ENCODE assay signal across 22 cellular contexts in genomic region chr1:59833022-59833421, GRCh38.
"Had no signal": no experiment of that assay in that cellular context is flagged by ENCODE, and none has a peak within 500 bp of the region (broad histone marks: within the 10 kb centered on the region; RNA-seq: fewer than 3 reads in every experiment).

No MANE protein-coding gene starts in this region.

- DNase-seq: activated B cell treated with CpG ODN at 0.5 μM for 24 hours; activated CD4-positive, alpha-beta T cell treated with anti-CD3 and anti-CD28 coated beads for 4 hours; activated CD4-positive, alpha-beta T cell treated with anti-CD3 and anti-CD28 coated beads, Interleukin-2, amount 50 U/mL, for 48 hours; activated naive CD4-positive, alpha-beta T cell treated with Interleukin-2 at 50 U/mL for 16 hours; activated naive CD8-positive, alpha-beta T cell treated with anti-CD3 and anti-CD28 coated beads for 36 hours; activated T-cell treated with anti-CD3 and anti-CD28 coated beads, Interleukin-2, amount 50 U/mL, for 48 hours; cortex of kidney; endodermal cell; erythroblast; gastrocnemius medialis; head of caudate nucleus; hypothalamus; islet precursor cell; naive thymus-derived CD8-positive, alpha-beta T cell; stimulated activated CD4-positive, alpha-beta T cell treated with anti-CD3 and anti-CD28 coated beads, Interleukin-4, amount 100 ng/mL, for 4 hours; substantia nigra; SW 1271; T-helper 17 cell; tibial artery had no signal

- H2AFZ ChIP-seq: neural progenitor cell had no signal

- H3K9me3 ChIP-seq: gastrocnemius medialis, tibial artery had no signal

- H3K9ac ChIP-seq: neural progenitor cell had no signal

- H3K27ac ChIP-seq: gastrocnemius medialis, neural progenitor cell, tibial artery had no signal

- H3K4me1 ChIP-seq: gastrocnemius medialis, neural progenitor cell, tibial artery had no signal

- FAIRE-seq: astrocyte had no signal

- H3K4me3 ChIP-seq: gastrocnemius medialis, lung, neural progenitor cell, tibial artery had no signal

- H3K27me3 ChIP-seq: gastrocnemius medialis, neural progenitor cell, tibial artery had no signal

- H3K4me2 ChIP-seq: neural progenitor cell had no signal

- H3K36me3 ChIP-seq: gastrocnemius medialis, neural progenitor cell, tibial artery had no signal
